15 cellular contexts compared by ENCODE assay signal in genomic region chr1:184061396-184062003, GRCh38. TPM values are rescaled to one million over a fixed set of nuclear protein-coding genes. Genes with fewer than 3 reads are reported as not detected.
DNase-seq lines count a peak whose midpoint lies in the region; ATAC-seq and TF ChIP-seq lines count a peak whose summit lies in the region.
"Had no signal": no experiment of that assay in that cellular context is flagged by ENCODE, and none has a peak within 500 bp of the region (broad histone marks: within the 10 kb centered on the region; RNA-seq: fewer than 3 reads in every experiment).

No MANE protein-coding gene starts in this region.

- CTCF ChIA-PET in activated CD4-positive, alpha-beta memory T cell treated with anti-CD3 and anti-CD28 coated beads for 36 hours (lab: Charles Lee): no interaction called here

- peak overlapping the region; percentile 70 for H3K27ac Mint-ChIP-seq in neural crest cell (ENCODE audit: unreplicated experiment)
- no peak overlapping the region for H3K27ac Mint-ChIP-seq in activated CD4-positive, alpha-beta memory T cell treated with anti-CD3 and anti-CD28 coated beads for 36 hours
- H3K27ac Mint-ChIP-seq: activated CD4-positive, alpha-beta T cell treated with anti-CD3 and anti-CD28 coated beads for 36 hours; IgD-negative memory B cell had no signal

- H3K36me3 Mint-ChIP-seq in neural crest cell (ENCODE audit: low read depth): peaks cover 35% of the 10 kb centered on the region
- peaks cover 35% of the 10 kb centered on the region for H3K36me3 Mint-ChIP-seq in activated CD4-positive, alpha-beta memory T cell treated with anti-CD3 and anti-CD28 coated beads for 36 hours

- DNase-seq in EH (ENCODE audit: low read depth): peak; percentile 90
- peak; percentile 81 for DNase-seq in M059J (ENCODE audit: low read depth)
- DNase-seq in fibroblast of lung (ENCODE audit: low read depth in 2 of 2): peak; percentile 58 to 88
- no peak for DNase-seq in neural crest cell (ENCODE audit: low read depth, low spot score)
- no peak for DNase-seq in activated CD4-positive, alpha-beta memory T cell treated with anti-CD3 and anti-CD28 coated beads for 36 hours
- DNase-seq in NK-92 (lab: John Stamatoyannopoulos, UW; ENCODE audit: unreplicated experiment): no peak
- no peak for DNase-seq in gastrocnemius medialis
- DNase-seq: activated CD4-positive, alpha-beta T cell treated with anti-CD3 and anti-CD28 coated beads for 36 hours; erythroblast; NCI-H1694 treated with DMSO at 0.1 percent for 48 hours; stimulated activated naive CD8-positive, alpha-beta T cell treated with anti-CD3 and anti-CD28 coated beads, Interleukin-15, Interleukin-2, amounts not matched to agents 100 U/mL and 50 U/mL, for 24 hours had no signal

- TF ChIP-seq CTCF in fibroblast of lung (conservative IDR thresholded peaks at IDR 0.05 in 1 of 2, IDR thresholded peaks at IDR 0.05 in 1 of 2; ENCODE audit: low read depth in 1 of 2, low read length in 2 of 2) (no peak), neural crest cell (conservative IDR thresholded peaks at IDR 0.05) (no peak), gastrocnemius medialis (IDR thresholded peaks at IDR 0.05 in 4 of 5, conservative IDR thresholded peaks at IDR 0.05 in 1 of 5) (no peak)

- no peak for TF ChIP-seq POLR2A in gastrocnemius medialis (IDR thresholded peaks at IDR 0.05)

- H3K4me1 ChIP-seq in fibroblast of lung (ENCODE audit: control insufficient read depth, extremely low read depth, insufficient read depth, low read length) (peaks cover 14% of the 10 kb centered on the region), gastrocnemius medialis (peaks cover 19 to 20% of the 10 kb centered on the region in 2 donors)

- POLR2A ChIA-PET in activated CD4-positive, alpha-beta memory T cell treated with anti-CD3 and anti-CD28 coated beads for 36 hours (lab: Charles Lee): no interaction called here

- H3K9me3 ChIP-seq in fibroblast of lung (ENCODE audit: control insufficient read depth, insufficient read depth, low read depth, low read length) (no peaks in the 10 kb centered on the region), gastrocnemius medialis (no peaks in the 10 kb centered on the region)
- H3K9me3 ChIP-seq: neutrophil had no signal

- no peaks in the 10 kb centered on the region for H3K27me3 Mint-ChIP-seq in neural crest cell (ENCODE audit: low read depth)
- no peaks in the 10 kb centered on the region for H3K27me3 Mint-ChIP-seq in activated CD4-positive, alpha-beta memory T cell treated with anti-CD3 and anti-CD28 coated beads for 36 hours
- H3K27me3 Mint-ChIP-seq: activated CD4-positive, alpha-beta T cell treated with anti-CD3 and anti-CD28 coated beads for 36 hours; brain; IgD-negative memory B cell had no signal

- ATAC-seq in HG03139 (IDR thresholded peaks at IDR 0.05; ENCODE audit: unreplicated experiment) (no peak), gastrocnemius medialis (no peak)
- ATAC-seq: activated CD4-positive, alpha-beta T cell treated with anti-CD3 and anti-CD28 coated beads for 36 hours; stimulated activated naive CD8-positive, alpha-beta T cell treated with anti-CD3 and anti-CD28 coated beads, Interleukin-15, Interleukin-2, amounts not matched to agents 100 U/mL and 50 U/mL, for 24 hours had no signal

- in situ Hi-C loops in gastrocnemius medialis (cut with MboI; ENCODE audit: low sequenced_read_pairs in 4 of 4): no loop called here

- peak overlapping the region; percentile 44 for H3K4me2 ChIP-seq in fibroblast of lung (ENCODE audit: extremely low read depth, insufficient read depth, low read length)

- H3K4me3 ChIP-seq in fibroblast of lung (replicated peaks in 1 of 4; ENCODE audit: control extremely low read depth in 1 of 4, insufficient read depth in 1 of 4, low read depth in 3 of 4, low read length in 4 of 4) (no peak overlapping the region), gastrocnemius medialis (no peak overlapping the region)

- no peak overlapping the region for H2AFZ ChIP-seq in fibroblast of lung (ENCODE audit: low read length)

- H3K4me1 Mint-ChIP-seq in neural crest cell: peaks cover 38% of the 10 kb centered on the region
- peaks cover 20% of the 10 kb centered on the region for H3K4me1 Mint-ChIP-seq in activated CD4-positive, alpha-beta memory T cell treated with anti-CD3 and anti-CD28 coated beads for 36 hours (ENCODE audit: low read depth)

- intact Hi-C loops in activated CD4-positive, alpha-beta memory T cell treated with anti-CD3 and anti-CD28 coated beads for 36 hours (cut with micrococcal nuclease): no loop called here
- intact Hi-C loops in gastrocnemius medialis (cut with DNase I; ENCODE audit: low total_unique reads): no loop called here

- H3K27ac ChIP-seq in fibroblast of lung (ENCODE audit: insufficient read depth, low read length): no peak overlapping the region
- H3K27ac ChIP-seq in gastrocnemius medialis: no peak overlapping the region
- H3K27ac ChIP-seq: neutrophil had no signal

- peaks cover 3% of the 10 kb centered on the region for H3K9me3 Mint-ChIP-seq in neural crest cell
- H3K9me3 Mint-ChIP-seq in activated CD4-positive, alpha-beta memory T cell treated with anti-CD3 and anti-CD28 coated beads for 36 hours: no peaks in the 10 kb centered on the region
- H3K9me3 Mint-ChIP-seq: IgD-negative memory B cell had no signal

- H3K27me3 ChIP-seq in fibroblast of lung (ENCODE audit: control insufficient read depth, insufficient read depth, low read length): no peaks in the 10 kb centered on the region
- H3K27me3 ChIP-seq in gastrocnemius medialis: no peaks in the 10 kb centered on the region
- H3K27me3 ChIP-seq: neutrophil had no signal

- H3K9ac ChIP-seq in fibroblast of lung (ENCODE audit: insufficient read depth, low read length): no peak overlapping the region

- peaks cover 9% of the 10 kb centered on the region for H3K79me2 ChIP-seq in fibroblast of lung (ENCODE audit: control insufficient read depth, insufficient read depth, low read length)

- no peaks in the 10 kb centered on the region for H3K36me3 ChIP-seq in fibroblast of lung (ENCODE audit: control insufficient read depth, insufficient read depth, low read length)
- H3K36me3 ChIP-seq in gastrocnemius medialis: peaks cover 0 to 10% of the 10 kb centered on the region in 2 donors
- H3K36me3 ChIP-seq: neutrophil had no signal

- H4K20me1 ChIP-seq in fibroblast of lung (ENCODE audit: control insufficient read depth, extremely low read depth, insufficient read depth, low read length): no peaks in the 10 kb centered on the region

- H3K4me3 Mint-ChIP-seq in neural crest cell: no peak overlapping the region
- H3K4me3 Mint-ChIP-seq in activated CD4-positive, alpha-beta memory T cell treated with anti-CD3 and anti-CD28 coated beads for 36 hours: no peak overlapping the region
- H3K4me3 Mint-ChIP-seq: activated CD4-positive, alpha-beta T cell treated with anti-CD3 and anti-CD28 coated beads for 36 hours; brain; IgD-negative memory B cell had no signal

RNA-seq across cellular contexts. Expression of gene TSEN15, which starts 10.0 kb away (rescaled TPM):
- 53.9 and 58.9 TPM in 2 replicates for total RNA-seq in M059J (2014; rRNA removed; shearing (Covaris generic))
- total RNA-seq in fibroblast of lung (31.6 and 53.7 TPM in 2 replicates), neural crest cell (50.2 and 50.5 TPM in 2 replicates), gastrocnemius medialis (10 to 100 TPM; 22.8 to 69.6 (median 38.6) TPM)
- 54.4 and 74.2 TPM in 2 replicates for polyA plus RNA-seq in fibroblast of lung
- polyA plus RNA-seq in fibroblast of lung (2012): 40.5 and 47.1 TPM in 2 replicates
- polyA minus RNA-seq in fibroblast of lung (ENCODE audit: low replicate concordance): 32.9 and 49.0 TPM in 2 replicates
- total RNA-seq in activated CD4-positive, alpha-beta memory T cell treated with anti-CD3 and anti-CD28 coated beads for 36 hours: 10 to 100 TPM; 44.1 to 44.3 TPM

RNA-seq across cellular contexts. Expression of gene COLGALT2, which starts 24.0 kb away (rescaled TPM):
- total RNA-seq in M059J (2014; rRNA removed; shearing (Covaris generic)): 1.7 and 1.9 TPM in 2 replicates
- total RNA-seq in fibroblast of lung (2.3 and 6.8 TPM in 2 replicates), neural crest cell (15.8 and 16.0 TPM in 2 replicates), gastrocnemius medialis (1 to 10 TPM; 2.0 to 3.6 (median 3.2) TPM)
- 4.3 and 5.7 TPM in 2 replicates for polyA plus RNA-seq in fibroblast of lung
- 3.7 and 4.4 TPM in 2 replicates for polyA plus RNA-seq in fibroblast of lung (2012)
- 4.6 and 10.3 TPM in 2 replicates for polyA minus RNA-seq in fibroblast of lung (ENCODE audit: low replicate concordance)
- 1 to 10 TPM; 2.3 to 2.5 TPM for total RNA-seq in activated CD4-positive, alpha-beta memory T cell treated with anti-CD3 and anti-CD28 coated beads for 36 hours
- polyA plus RNA-seq: IgD-negative memory B cell had no signal

Comparison
In these comparisons a context has a peak if more than half of its experiments do, and no peak if none do; other contexts are left out.
1. DNase-seq: peak in EH (single experiment), M059J (single experiment) and fibroblast of lung (2 of 2); none in neural crest cell (single experiment), activated CD4-positive, alpha-beta memory T cell treated with anti-CD3 and anti-CD28 coated beads for 36 hours (single experiment), NK-92 (single experiment) and gastrocnemius medialis (0 of 2).